20 cellular contexts compared by ENCODE assay signal in the genomic region with DNA sequence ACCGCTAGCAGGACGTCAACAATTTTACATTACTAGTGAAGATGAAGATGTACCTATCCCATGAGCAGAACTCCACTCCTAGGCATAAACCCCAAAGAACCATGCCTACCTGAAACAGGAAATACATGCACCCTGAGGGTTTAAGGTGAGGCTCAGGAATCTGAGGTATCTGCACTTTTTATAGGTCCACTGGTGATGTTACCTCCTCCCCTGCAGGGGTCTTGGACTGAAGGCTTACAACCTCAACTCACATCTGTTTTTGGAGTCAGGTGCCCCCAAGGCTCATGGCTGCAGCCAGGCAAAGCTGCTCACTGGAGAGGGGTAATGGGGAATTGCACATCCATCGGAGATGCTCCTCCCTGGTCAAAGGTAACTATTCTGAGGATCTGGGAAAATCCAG.
DNase-seq lines count a peak whose midpoint lies in the region; ATAC-seq lines count a peak whose summit lies in the region.
"Had no signal": no experiment of that assay in that cellular context is flagged by ENCODE, and none has a peak within 500 bp of the region (broad histone marks: within the 10 kb centered on the region; RNA-seq: fewer than 3 reads in every experiment).

No MANE protein-coding gene starts in this region.

- CTCF ChIA-PET in activated CD4-positive, alpha-beta memory T cell treated with anti-CD3 and anti-CD28 coated beads for 36 hours (lab: Charles Lee): interaction anchor here (0.7 to 1.5 kb wide), 2 partner anchors 26 to 29 kb away, joined by 3 read pairs; no protein-coding TSS in a partner anchor

- H3K36me3 Mint-ChIP-seq in activated naive CD4-positive, alpha-beta T cell treated with anti-CD3 and anti-CD28 coated beads, Interleukin-2, amount 50 U/mL, for 72 hours: peaks cover 45 to 84% of the 10 kb centered on the region in 2 donors
- H3K36me3 Mint-ChIP-seq in activated CD4-positive, alpha-beta memory T cell treated with anti-CD3 and anti-CD28 coated beads for 36 hours: peaks cover 72% of the 10 kb centered on the region
- peaks cover 28 to 46% (median 28%) of the 10 kb centered on the region in 3 donors for H3K36me3 Mint-ChIP-seq in immature natural killer cell

- intact Hi-C loops in activated CD4-positive, alpha-beta memory T cell treated with anti-CD3 and anti-CD28 coated beads for 36 hours (cut with micrococcal nuclease): no loop called here

- H3K27ac Mint-ChIP-seq in activated naive CD4-positive, alpha-beta T cell treated with anti-CD3 and anti-CD28 coated beads, Interleukin-2, amount 50 U/mL, for 72 hours: peak overlapping the region; percentile 73 to 86
- peak overlapping the region; percentile 78 for H3K27ac Mint-ChIP-seq in activated CD4-positive, alpha-beta memory T cell treated with anti-CD3 and anti-CD28 coated beads for 36 hours
- peak overlapping the region; percentile 91 to 100 (median 100) for H3K27ac Mint-ChIP-seq in immature natural killer cell

- no peak overlapping the region for H3K4me3 Mint-ChIP-seq in activated CD4-positive, alpha-beta memory T cell treated with anti-CD3 and anti-CD28 coated beads for 36 hours
- H3K4me3 Mint-ChIP-seq in immature natural killer cell: peak overlapping the region in 4 of 5 donors; percentile 66 to 89 (median 72)

- POLR2A ChIA-PET in activated CD4-positive, alpha-beta memory T cell treated with anti-CD3 and anti-CD28 coated beads for 36 hours (lab: Charles Lee): no interaction called here

- DNase-seq in activated naive CD4-positive, alpha-beta T cell treated with anti-CD3 and anti-CD28 coated beads, Interleukin-2, amount 50 U/mL, for 72 hours (ENCODE audit: low spot score in 2 of 2): no peak
- no peak for DNase-seq in activated naive CD4-positive, alpha-beta T cell treated with Interleukin-2 at 50 U/mL for 16 hours
- DNase-seq in activated CD4-positive, alpha-beta memory T cell treated with anti-CD3 and anti-CD28 coated beads for 36 hours: no peak
- DNase-seq in immature natural killer cell (no peak), DMS53 treated with DMSO at 0.1 percent for 48 hours (lab: John Stamatoyannopoulos, UW; ENCODE audit: unreplicated experiment) (no peak), AG08395 (ENCODE audit: low spot score) (no peak), HuH-7.5 (ENCODE audit: low spot score) (no peak)
- DNase-seq: ACHN; activated CD4-positive, alpha-beta T cell treated with anti-CD3 and anti-CD28 coated beads for 48 hours; central memory CD4-positive, alpha-beta T cell; dermis blood vessel endothelial cell; glutamatergic neuron; kidney glomerular epithelial cell; lower lobe of right lung; NCI-H1105 treated with DMSO at 0.1 percent for 48 hours; NCI-H2081; NCI-H226; NCI-H748 treated with DMSO at 0.1 percent for 48 hours; stimulated activated CD4-positive, alpha-beta T cell treated with anti-CD3 and anti-CD28 coated beads, Interleukin-1b, Interleukin-23, amount 100 ng/mL, for 48 hours had no signal

- H3K9me3 Mint-ChIP-seq in activated naive CD4-positive, alpha-beta T cell treated with anti-CD3 and anti-CD28 coated beads, Interleukin-2, amount 50 U/mL, for 72 hours: peaks cover 0 to 9% of the 10 kb centered on the region in 2 donors
- H3K9me3 Mint-ChIP-seq in activated CD4-positive, alpha-beta memory T cell treated with anti-CD3 and anti-CD28 coated beads for 36 hours: peaks cover 2% of the 10 kb centered on the region
- peaks cover 0 to under 1% (median 0%) of the 10 kb centered on the region in 6 donors for H3K9me3 Mint-ChIP-seq in immature natural killer cell
- H3K9me3 Mint-ChIP-seq: IgD-negative memory B cell had no signal

- no peak for ATAC-seq in activated naive CD4-positive, alpha-beta T cell treated with anti-CD3 and anti-CD28 coated beads, Interleukin-2, amount 50 U/mL, for 72 hours
- ATAC-seq: lower lobe of right lung had no signal

- H3K4me1 Mint-ChIP-seq in activated CD4-positive, alpha-beta memory T cell treated with anti-CD3 and anti-CD28 coated beads for 36 hours (ENCODE audit: low read depth): peaks cover 85% of the 10 kb centered on the region
- H3K4me1 Mint-ChIP-seq in immature natural killer cell: peaks cover 99 to 100% of the 10 kb centered on the region in 2 donors

- no peaks in the 10 kb centered on the region for H3K27me3 Mint-ChIP-seq in activated CD4-positive, alpha-beta memory T cell treated with anti-CD3 and anti-CD28 coated beads for 36 hours
- peaks cover 16 to 26% (median 17%) of the 10 kb centered on the region in 3 donors for H3K27me3 Mint-ChIP-seq in immature natural killer cell (ENCODE audit: low read depth in 3 of 3)
